ENCODE assay signal across 28 cellular contexts in the genomic region with DNA sequence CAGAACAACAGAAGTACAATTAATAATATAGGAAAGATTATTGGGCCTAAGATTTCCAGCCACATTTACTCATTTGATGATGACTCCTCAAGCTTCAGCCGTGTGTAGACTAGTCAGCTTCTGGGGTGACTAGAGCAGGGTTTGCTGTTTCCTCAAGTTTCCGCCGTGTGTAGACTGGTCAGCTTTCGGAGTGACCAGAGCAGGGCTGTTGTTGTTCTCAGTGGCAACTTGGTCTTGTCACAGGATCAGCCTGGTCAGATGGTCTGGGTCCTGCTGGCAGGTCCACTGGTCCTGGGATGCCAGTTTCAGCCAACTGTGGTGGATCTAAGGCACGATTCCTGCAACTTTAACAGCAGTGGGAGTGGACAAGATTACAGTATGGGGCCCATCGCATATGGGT. TPM values are rescaled to one million over a fixed set of nuclear protein-coding genes. Genes with fewer than 3 reads are reported as not detected.
"Had no signal": no experiment of that assay in that cellular context is flagged by ENCODE, and none has a peak within 500 bp of the region (broad histone marks: within the 10 kb centered on the region; RNA-seq: fewer than 3 reads in every experiment).

No MANE protein-coding gene starts in this region.

- H3K27me3 Mint-ChIP-seq: activated naive CD8-positive, alpha-beta T cell treated with anti-CD3 and anti-CD28 coated beads, Interleukin-2, amount 50 U/mL, for 24 hours had no signal

- H3K36me3 Mint-ChIP-seq: activated CD4-positive, alpha-beta memory T cell treated with anti-CD3 and anti-CD28 coated beads for 36 hours; activated naive CD4-positive, alpha-beta T cell treated with anti-CD3 and anti-CD28 coated beads, Interleukin-2, amount 50 U/mL, for 24 hours; immature natural killer cell; memory B cell; natural killer cell treated with Interleukin-12 subunit alpha and Interleukin-12 subunit beta and Interleukin-15 and Interleukin-18, amount 100 ng/mL, for 72 hours had no signal

- H3K4me1 Mint-ChIP-seq: activated naive CD4-positive, alpha-beta T cell treated with anti-CD3 and anti-CD28 coated beads, Interleukin-2, amount 50 U/mL, for 24 hours; activated naive CD8-positive, alpha-beta T cell treated with anti-CD3 and anti-CD28 coated beads, Interleukin-2, amount 50 U/mL, for 24 hours; immature natural killer cell; memory B cell had no signal

- H3K9me3 Mint-ChIP-seq: activated CD4-positive, alpha-beta memory T cell treated with anti-CD3 and anti-CD28 coated beads for 36 hours; activated naive CD4-positive, alpha-beta T cell treated with anti-CD3 and anti-CD28 coated beads, Interleukin-2, amount 50 U/mL, for 24 hours; activated naive CD8-positive, alpha-beta T cell treated with anti-CD3 and anti-CD28 coated beads, Interleukin-2, amount 50 U/mL, for 24 hours; activated T-helper 2 cell treated with anti-CD3 and anti-CD28 coated beads, Interferon-gamma antibody, Interleukin-2, Interleukin-4, amounts not matched to agents 10 μg/mL and 5 μg/mL and 100 μg/mL, durations not matched to agents 14 hours and 24 hours and 36 hours; effector memory CD8-positive, alpha-beta T cell; immature natural killer cell; memory B cell; natural killer cell treated with Interleukin-12 subunit alpha and Interleukin-12 subunit beta and Interleukin-15 and Interleukin-18, amount 100 ng/mL, for 72 hours had no signal

- H3K27me3 ChIP-seq: uterus had no signal

- H3K27ac ChIP-seq: thoracic aorta, uterus, VCaP had no signal

- H3K9me3 ChIP-seq: thoracic aorta, uterus had no signal

- H3K36me3 ChIP-seq: thoracic aorta, uterus had no signal

- ATAC-seq: activated CD4-positive, CD25-positive, alpha-beta regulatory T cell treated with anti-CD3 and anti-CD28 coated beads, Interleukin-2, amount 50 U/mL, for 24 hours; activated naive CD8-positive, alpha-beta T cell treated with anti-CD3 and anti-CD28 coated beads, Interleukin-2, amount 50 U/mL, for 24 hours; effector memory CD8-positive, alpha-beta T cell; left colon; natural killer cell treated with Interleukin-12 subunit alpha and Interleukin-12 subunit beta and Interleukin-15 and Interleukin-18, amount 100 ng/mL, for 72 hours; right cardiac atrium; stimulated activated naive CD8-positive, alpha-beta T cell treated with anti-CD3 and anti-CD28 coated beads, Interleukin-15, Interleukin-2, amounts not matched to agents 100 U/mL and 50 U/mL, for 24 hours had no signal

- H3K27ac Mint-ChIP-seq: activated CD4-positive, alpha-beta memory T cell treated with anti-CD3 and anti-CD28 coated beads for 36 hours; activated naive CD4-positive, alpha-beta T cell treated with anti-CD3 and anti-CD28 coated beads, Interleukin-2, amount 50 U/mL, for 24 hours; activated naive CD8-positive, alpha-beta T cell treated with anti-CD3 and anti-CD28 coated beads, Interleukin-2, amount 50 U/mL, for 24 hours; activated T-helper 2 cell treated with anti-CD3 and anti-CD28 coated beads, Interferon-gamma antibody, Interleukin-2, Interleukin-4, amounts not matched to agents 10 μg/mL and 5 μg/mL and 100 μg/mL, durations not matched to agents 14 hours and 24 hours and 36 hours; effector memory CD8-positive, alpha-beta T cell; immature natural killer cell; memory B cell; natural killer cell treated with Interleukin-12 subunit alpha and Interleukin-12 subunit beta and Interleukin-15 and Interleukin-18, amount 100 ng/mL, for 72 hours had no signal

- FAIRE-seq: kidney had no signal

- H3K4me3 Mint-ChIP-seq: activated CD4-positive, alpha-beta memory T cell treated with anti-CD3 and anti-CD28 coated beads for 36 hours; activated naive CD4-positive, alpha-beta T cell treated with anti-CD3 and anti-CD28 coated beads, Interleukin-2, amount 50 U/mL, for 24 hours; activated naive CD8-positive, alpha-beta T cell treated with anti-CD3 and anti-CD28 coated beads, Interleukin-2, amount 50 U/mL, for 24 hours; effector memory CD8-positive, alpha-beta T cell; immature natural killer cell; memory B cell; natural killer cell treated with Interleukin-12 subunit alpha and Interleukin-12 subunit beta and Interleukin-15 and Interleukin-18, amount 100 ng/mL, for 72 hours had no signal

- H3K4me1 ChIP-seq: uterus had no signal

- H3K4me3 ChIP-seq: thoracic aorta, uterus had no signal

- DNase-seq: activated CD4-positive, alpha-beta memory T cell treated with anti-CD3 and anti-CD28 coated beads for 36 hours; activated CD4-positive, alpha-beta T cell treated with anti-CD3 and anti-CD28 coated beads for 48 hours; activated naive CD8-positive, alpha-beta T cell treated with anti-CD3 and anti-CD28 coated beads, Interleukin-2, amount 50 U/mL, for 24 hours; activated T-cell treated with anti-CD3 and anti-CD28 coated beads, Interleukin-2, amount 50 U/mL, for 48 hours; amygdala; cortex of kidney; effector memory CD8-positive, alpha-beta T cell; foreskin fibroblast; head of caudate nucleus; hypothalamus; immature natural killer cell; kidney; left colon; posterior cingulate gyrus; right cardiac atrium; stimulated activated CD4-positive, alpha-beta T cell treated with anti-CD3 and anti-CD28 coated beads, Interleukin-2, amount 100 ng/mL, for 48 hours; stimulated activated naive CD8-positive, alpha-beta T cell treated with anti-CD3 and anti-CD28 coated beads, Interleukin-15, Interleukin-2, amounts not matched to agents 100 U/mL and 50 U/mL, for 24 hours; T-helper 2 cell; trophoblast cell; uterus had no signal

RNA-seq across cellular contexts. Expression of a gene that starts 21.8 kb away (rescaled TPM):
- total RNA-seq: activated T-helper 2 cell treated with anti-CD3 and anti-CD28 coated beads, Interferon-gamma antibody, Interleukin-2, Interleukin-4, amounts not matched to agents 10 μg/mL and 5 μg/mL and 100 μg/mL, durations not matched to agents 14 hours and 24 hours and 36 hours; mononuclear cell; natural killer cell treated with Interleukin-12 subunit alpha and Interleukin-12 subunit beta and Interleukin-15 and Interleukin-18, amount 100 ng/mL, for 72 hours had no signal
